ENCODE assay signal across 20 cellular contexts in the genomic region with DNA sequence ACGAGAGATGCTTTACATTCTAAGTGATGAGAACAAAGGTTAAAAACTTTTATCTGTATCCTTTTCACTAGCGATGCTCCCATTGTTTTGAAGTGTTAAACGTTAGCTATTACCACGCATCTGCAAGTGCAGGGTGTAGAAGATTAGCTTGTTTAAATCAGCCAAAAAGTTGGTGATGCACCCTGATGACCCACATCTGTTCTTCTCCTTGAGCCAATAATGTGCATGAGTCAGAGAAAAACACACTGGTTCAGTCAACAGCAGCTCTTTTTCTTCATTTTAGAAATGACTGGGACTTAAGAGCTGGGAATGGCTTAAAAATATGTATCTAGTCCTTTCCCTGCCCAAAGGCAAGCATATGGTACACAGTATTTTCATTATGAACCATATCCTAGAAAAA.
DNase-seq lines count a peak whose midpoint lies in the region; ATAC-seq and TF ChIP-seq lines count a peak whose summit lies in the region.
"Had no signal": no experiment of that assay in that cellular context is flagged by ENCODE, and none has a peak within 500 bp of the region (broad histone marks: within the 10 kb centered on the region; RNA-seq: fewer than 3 reads in every experiment).

No MANE protein-coding gene starts in this region.

- H3K9me3 ChIP-seq in lower lobe of right lung, result no peaks in the 10 kb centered on the region
- H3K9me3 ChIP-seq: HAP-1, stomach had no signal

- no peaks in the 10 kb centered on the region for H3K27me3 Mint-ChIP-seq in activated CD8-positive, alpha-beta T cell treated with anti-CD3 and anti-CD28 coated beads, Interleukin-2, amount 10 ng/mL, durations not matched to agents 7 days and 5 days (ENCODE audit: low read depth)
- H3K27me3 Mint-ChIP-seq: activated CD4-positive, alpha-beta T cell treated with anti-CD3 and anti-CD28 coated beads, Interleukin-2, amount 10 ng/mL, durations not matched to agents 24 days and 14 days; activated naive CD4-positive, alpha-beta T cell treated with anti-CD3 and anti-CD28 coated beads, Interleukin-2, amount 10 ng/mL, durations not matched to agents 7 days and 5 days had no signal

- TF ChIP-seq CTCF in lower lobe of right lung (IDR thresholded peaks at IDR 0.05), result no peak

- no peak overlapping the region for H3K4me3 ChIP-seq in lower lobe of right lung
- H3K4me3 ChIP-seq: HAP-1, stomach had no signal

- H3K4me1 ChIP-seq in lower lobe of right lung, result peaks cover 2% of the 10 kb centered on the region

- H3K27ac ChIP-seq in lower lobe of right lung, result no peak overlapping the region

- no peaks in the 10 kb centered on the region for H3K36me3 Mint-ChIP-seq in activated CD8-positive, alpha-beta T cell treated with anti-CD3 and anti-CD28 coated beads, Interleukin-2, amount 10 ng/mL, durations not matched to agents 7 days and 5 days (ENCODE audit: low read depth)
- H3K36me3 Mint-ChIP-seq: activated naive CD4-positive, alpha-beta T cell treated with anti-CD3 and anti-CD28 coated beads, Interleukin-2, amount 10 ng/mL, durations not matched to agents 7 days and 5 days had no signal

- H3K36me3 ChIP-seq in lower lobe of right lung, result no peaks in the 10 kb centered on the region
- H3K36me3 ChIP-seq: HAP-1, stomach had no signal

- DNase-seq in AG08395 (ENCODE audit: low spot score) (peak; percentile 48), LHCN-M2 (ENCODE audit: low read depth) (peak; percentile 23), fibroblast of gingiva (ENCODE audit: low read depth) (peak; percentile 34), lower lobe of right lung (no peak), HUDEP-2 (lab: John Stamatoyannopoulos, UW; ENCODE audit: unreplicated experiment in 76 of 76) (no peak), COR-L47 (lab: John Stamatoyannopoulos, UW) (no peak)
- DNase-seq in activated CD8-positive, alpha-beta T cell treated with anti-CD3 and anti-CD28 coated beads, Interleukin-2, amount 10 ng/mL, durations not matched to agents 7 days and 5 days, result no peak
- no peak for DNase-seq in stimulated activated naive CD8-positive, alpha-beta T cell treated with anti-CD3 and anti-CD28 coated beads, Interleukin-15, Interleukin-2, amounts not matched to agents 100 U/mL and 50 U/mL, for 24 hours
- DNase-seq: activated CD4-positive, alpha-beta T cell treated with anti-CD3 and anti-CD28 coated beads, Interleukin-2, amount 10 ng/mL, durations not matched to agents 24 days and 14 days; activated naive CD4-positive, alpha-beta T cell treated with anti-CD3 and anti-CD28 coated beads, Interleukin-2, amount 10 ng/mL, durations not matched to agents 7 days and 5 days; activated T-cell treated with anti-CD3 and anti-CD28 coated beads for 4 hours; central memory CD4-positive, alpha-beta T cell; effector memory CD8-positive, alpha-beta T cell; mammary epithelial cell; MM.1S; NCI-H2029 treated with DMSO at 0.1 percent for 48 hours; NCI-H526 treated with DMSO at 0.1 percent for 48 hours; stomach had no signal

- no peaks in the 10 kb centered on the region for H3K9me3 Mint-ChIP-seq in activated CD8-positive, alpha-beta T cell treated with anti-CD3 and anti-CD28 coated beads, Interleukin-2, amount 10 ng/mL, durations not matched to agents 7 days and 5 days (ENCODE audit: insufficient read depth)
- H3K9me3 Mint-ChIP-seq: activated naive CD4-positive, alpha-beta T cell treated with anti-CD3 and anti-CD28 coated beads, Interleukin-2, amount 10 ng/mL, durations not matched to agents 7 days and 5 days; effector memory CD8-positive, alpha-beta T cell; nephron had no signal

- H3K4me1 Mint-ChIP-seq in activated CD8-positive, alpha-beta T cell treated with anti-CD3 and anti-CD28 coated beads, Interleukin-2, amount 10 ng/mL, durations not matched to agents 7 days and 5 days (ENCODE audit: low read depth), result no peaks in the 10 kb centered on the region
- H3K4me1 Mint-ChIP-seq: activated CD4-positive, alpha-beta T cell treated with anti-CD3 and anti-CD28 coated beads, Interleukin-2, amount 10 ng/mL, durations not matched to agents 24 days and 14 days; activated naive CD4-positive, alpha-beta T cell treated with anti-CD3 and anti-CD28 coated beads, Interleukin-2, amount 10 ng/mL, durations not matched to agents 7 days and 5 days had no signal

- CTCF ChIA-PET in activated CD8-positive, alpha-beta T cell treated with anti-CD3 and anti-CD28 coated beads, Interleukin-2, amount 10 ng/mL, durations not matched to agents 7 days and 5 days (lab: Charles Lee), result no interaction called here

- no peak overlapping the region for H3K27ac Mint-ChIP-seq in activated CD8-positive, alpha-beta T cell treated with anti-CD3 and anti-CD28 coated beads, Interleukin-2, amount 10 ng/mL, durations not matched to agents 7 days and 5 days
- H3K27ac Mint-ChIP-seq: activated CD4-positive, alpha-beta T cell treated with anti-CD3 and anti-CD28 coated beads, Interleukin-2, amount 10 ng/mL, durations not matched to agents 24 days and 14 days; activated naive CD4-positive, alpha-beta T cell treated with anti-CD3 and anti-CD28 coated beads, Interleukin-2, amount 10 ng/mL, durations not matched to agents 7 days and 5 days; effector memory CD8-positive, alpha-beta T cell; nephron had no signal

- no peak overlapping the region for H3K4me3 Mint-ChIP-seq in activated CD8-positive, alpha-beta T cell treated with anti-CD3 and anti-CD28 coated beads, Interleukin-2, amount 10 ng/mL, durations not matched to agents 7 days and 5 days
- H3K4me3 Mint-ChIP-seq: activated CD4-positive, alpha-beta T cell treated with anti-CD3 and anti-CD28 coated beads, Interleukin-2, amount 10 ng/mL, durations not matched to agents 24 days and 14 days; activated naive CD4-positive, alpha-beta T cell treated with anti-CD3 and anti-CD28 coated beads, Interleukin-2, amount 10 ng/mL, durations not matched to agents 7 days and 5 days; effector memory CD8-positive, alpha-beta T cell; nephron had no signal

- H3K27me3 ChIP-seq in lower lobe of right lung (ENCODE audit: low read depth), result no peaks in the 10 kb centered on the region

- intact Hi-C loops in lower lobe of right lung (cut with DNase I), result no loop called here

- peak; percentile 28 to 35 for ATAC-seq in lower lobe of right lung
- no peak for ATAC-seq in activated CD8-positive, alpha-beta T cell treated with anti-CD3 and anti-CD28 coated beads, Interleukin-2, amount 10 ng/mL, durations not matched to agents 7 days and 5 days
- ATAC-seq in stimulated activated naive CD8-positive, alpha-beta T cell treated with anti-CD3 and anti-CD28 coated beads, Interleukin-15, Interleukin-2, amounts not matched to agents 100 U/mL and 50 U/mL, for 24 hours, result no peak
- ATAC-seq: effector memory CD8-positive, alpha-beta T cell had no signal

- POLR2A ChIA-PET in activated CD8-positive, alpha-beta T cell treated with anti-CD3 and anti-CD28 coated beads, Interleukin-2, amount 10 ng/mL, durations not matched to agents 7 days and 5 days (lab: Charles Lee), result no interaction called here

Comparison
In these comparisons a context has a peak if more than half of its experiments do, and no peak if none do; other contexts are left out.
1. DNase-seq: peak in AG08395 (single experiment), LHCN-M2 (single experiment) and fibroblast of gingiva (single experiment); none in lower lobe of right lung (single experiment), HUDEP-2 (0 of 76), activated CD8-positive, alpha-beta T cell treated with anti-CD3 and anti-CD28 coated beads, Interleukin-2, amount 10 ng/mL, durations not matched to agents 7 days and 5 days (single experiment), COR-L47 (single experiment) and stimulated activated naive CD8-positive, alpha-beta T cell treated with anti-CD3 and anti-CD28 coated beads, Interleukin-15, Interleukin-2, amounts not matched to agents 100 U/mL and 50 U/mL, for 24 hours (single experiment).
2. ATAC-seq: peak in lower lobe of right lung (2 of 2); none in activated CD8-positive, alpha-beta T cell treated with anti-CD3 and anti-CD28 coated beads, Interleukin-2, amount 10 ng/mL, durations not matched to agents 7 days and 5 days (single experiment) and stimulated activated naive CD8-positive, alpha-beta T cell treated with anti-CD3 and anti-CD28 coated beads, Interleukin-15, Interleukin-2, amounts not matched to agents 100 U/mL and 50 U/mL, for 24 hours (single experiment).